In the genomic region with DNA sequence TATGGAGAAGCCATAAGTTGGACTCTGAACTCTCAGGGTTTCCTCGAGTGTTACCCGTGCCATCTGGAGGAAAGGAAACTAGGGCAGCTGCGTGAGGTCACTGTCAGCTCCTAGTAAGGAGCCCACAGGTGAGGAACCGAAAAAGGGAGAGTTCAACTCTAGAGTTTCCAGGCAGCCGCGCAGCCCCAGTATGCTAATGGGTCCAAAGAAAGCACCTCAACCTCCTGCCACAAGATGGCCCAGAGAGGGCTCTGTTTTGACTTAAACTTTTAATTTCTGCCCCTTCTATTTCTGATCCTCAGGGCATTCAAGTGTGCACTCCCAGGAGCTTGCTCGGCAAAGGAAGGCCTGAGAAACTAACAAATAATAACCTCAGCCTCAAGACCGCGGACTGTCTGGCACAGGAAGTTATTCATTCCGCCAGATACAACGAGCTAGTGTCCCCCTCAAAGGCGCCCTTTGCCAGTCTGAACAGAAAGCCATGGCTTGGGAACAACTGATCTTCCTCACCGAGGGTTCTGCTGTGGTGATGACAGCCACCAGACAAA, we compare ENCODE assay signal across 9 cellular contexts. TPM values are rescaled to one million over a fixed set of nuclear protein-coding genes. Genes with fewer than 3 reads are reported as not detected.
DNase-seq lines count a peak whose midpoint lies in the region; ATAC-seq, FAIRE-seq and TF ChIP-seq lines count a peak whose summit lies in the region.
"Had no signal": no experiment of that assay in that cellular context is flagged by ENCODE, and none has a peak within 500 bp of the region (broad histone marks: within the 10 kb centered on the region; RNA-seq: fewer than 3 reads in every experiment).

No MANE protein-coding gene starts in this region.

- no peaks in the 10 kb centered on the region for H3K36me3 Mint-ChIP-seq in IgD-negative memory B cell

- H3K9me3 ChIP-seq in right lobe of liver (no peaks in the 10 kb centered on the region), thyroid gland (no peaks in the 10 kb centered on the region)

- WGBS in right lobe of liver (ENCODE audit: insufficient coverage, low coverage, low lambda C conversion rate, missing lambda C conversion rate) = 33% methylated on average over 8 of the region's 13 CpGs
- 33 to 39% methylated on average over 11 to 13 of the region's 13 CpGs for WGBS in thyroid gland, 2 donors

- H3K4me3 ChIP-seq in astrocyte of the spinal cord (ENCODE audit: low read depth, low read length) (no peak overlapping the region), right lobe of liver (no peak overlapping the region), thyroid gland (replicated peaks in 1 of 3) (no peak overlapping the region)

- peak overlapping the region; percentile 81 to 89 (median 89) for H3K27ac ChIP-seq in right lobe of liver
- H3K27ac ChIP-seq in thyroid gland = peak overlapping the region; percentile 76 to 85 (median 84)

- intact Hi-C loops in right lobe of liver (cut with DNase I) (no loop called here), thyroid gland (cut with DNase I) (loop anchor here (10.0 kb wide), 1 partner anchor 55 kb away; the partner anchor contains the start of gene FAM47E)

- H3K4me1 ChIP-seq in right lobe of liver (peaks cover 5 to 88% (median 38%) of the 10 kb centered on the region in 4 donors), thyroid gland (peaks cover 56 to 81% of the 10 kb centered on the region in 2 donors)

- H3K27me3 ChIP-seq in right lobe of liver (no peaks in the 10 kb centered on the region), thyroid gland (no peaks in the 10 kb centered on the region)

- H3K9me3 Mint-ChIP-seq in IgD-negative memory B cell = no peaks in the 10 kb centered on the region

- ATAC-seq in GM21526 (IDR thresholded peaks at IDR 0.05; ENCODE audit: low FRiP score, unreplicated experiment) (peak; percentile 92), right lobe of liver (peak in 1 of 4 donors; percentile 1)

- H3K36me3 ChIP-seq in right lobe of liver (no peaks in the 10 kb centered on the region), thyroid gland (no peaks in the 10 kb centered on the region)

- in situ Hi-C loops in astrocyte of the spinal cord (cut with HindIII; ENCODE audit: low sequenced_read_pairs) = no loop called here

- TF ChIP-seq POLR2A in GM12892 (IDR thresholded peaks at IDR 0.05; ENCODE audit: low read depth, low read length) = no peak
- TF ChIP-seq POLR2A in right lobe of liver (IDR thresholded peaks at IDR 0.05) = no peak
- TF ChIP-seq POLR2A in thyroid gland (IDR thresholded peaks at IDR 0.05) = no peak

- TF ChIP-seq CTCF in astrocyte of the spinal cord (IDR thresholded peaks at IDR 0.05; ENCODE audit: low read depth, low read length) (no peak), right lobe of liver (IDR thresholded peaks at IDR 0.05) (no peak), thyroid gland (IDR thresholded peaks at IDR 0.05) (peak in 1 of 6 experiments; percentile 12)

- H3K27me3 Mint-ChIP-seq in IgD-negative memory B cell = no peaks in the 10 kb centered on the region

- H3K4me3 Mint-ChIP-seq in IgD-negative memory B cell = peak overlapping the region; percentile 8 to 86 (median 60)

- DNase-seq in GM12892 (ENCODE audit: insufficient read length) (peak; percentile 26), astrocyte of the spinal cord (ENCODE audit: low read depth, low spot score) (peak; percentile 23), right lobe of liver (no peak), thyroid gland (peak; percentile 35 to 45), GOT3 (lab: John Stamatoyannopoulos, UW) (no peak), NCI-H2081 treated with DMSO at 0.1 percent for 48 hours (lab: John Stamatoyannopoulos, UW) (no peak)

- peak overlapping the region; percentile 13 to 88 (median 71) for H3K27ac Mint-ChIP-seq in IgD-negative memory B cell

- peaks cover 24 to 35% (median 28%) of the 10 kb centered on the region in 3 donors for H3K4me1 Mint-ChIP-seq in IgD-negative memory B cell

- FAIRE-seq in GM12892 (lab: Jason Lieb, UNC) = peak; percentile 70
- FAIRE-seq: TTC549 had no signal

RNA-seq across cellular contexts. Expression of gene SCARB2, which starts 13.9 kb away (rescaled TPM):
- 16.1 TPM for polyA plus RNA-seq in GM12892 (2012; ENCODE audit: missing spikeins)
- polyA plus RNA-seq in IgD-negative memory B cell = 12.2 TPM
- total RNA-seq in right lobe of liver (100 to 1,000 TPM; 102 to 133 (median 125) TPM), thyroid gland (100 to 1,000 TPM; 178 to 271 (median 206) TPM)

RNA-seq across cellular contexts. Expression of gene NUP54, which starts 51.5 kb away (rescaled TPM):
- 33.5 TPM for polyA plus RNA-seq in GM12892 (2012; ENCODE audit: missing spikeins)
- polyA plus RNA-seq in IgD-negative memory B cell = 34.8 TPM
- total RNA-seq in right lobe of liver (10 to 100 TPM; 13.3 to 18.9 (median 14.4) TPM), thyroid gland (10 to 100 TPM; 37.7 to 49.7 (median 48.8) TPM)

RNA-seq across cellular contexts. Expression of gene FAM47E, which starts 51.8 kb away (rescaled TPM):
- polyA plus RNA-seq in GM12892 (2012; ENCODE audit: missing spikeins) = not detected
- polyA plus RNA-seq in IgD-negative memory B cell = not detected
- 1 to 10 TPM; 1.2 to 5.0 (median 2.9) TPM for total RNA-seq in right lobe of liver
- total RNA-seq in thyroid gland = 10 to 100 TPM in 3 of 4 donors, 1 to 10 TPM in 1; 9.7 to 16.9 (median 13.7) TPM

Comparison
In these comparisons a context has a peak if more than half of its experiments do, and no peak if none do; other contexts are left out.
1. DNase-seq: peak in GM12892 (single experiment), astrocyte of the spinal cord (single experiment) and thyroid gland (2 of 2); none in right lobe of liver (0 of 3), GOT3 (single experiment) and NCI-H2081 treated with DMSO at 0.1 percent for 48 hours (single experiment).